10 cellular contexts compared by ENCODE assay signal in the genomic region with DNA sequence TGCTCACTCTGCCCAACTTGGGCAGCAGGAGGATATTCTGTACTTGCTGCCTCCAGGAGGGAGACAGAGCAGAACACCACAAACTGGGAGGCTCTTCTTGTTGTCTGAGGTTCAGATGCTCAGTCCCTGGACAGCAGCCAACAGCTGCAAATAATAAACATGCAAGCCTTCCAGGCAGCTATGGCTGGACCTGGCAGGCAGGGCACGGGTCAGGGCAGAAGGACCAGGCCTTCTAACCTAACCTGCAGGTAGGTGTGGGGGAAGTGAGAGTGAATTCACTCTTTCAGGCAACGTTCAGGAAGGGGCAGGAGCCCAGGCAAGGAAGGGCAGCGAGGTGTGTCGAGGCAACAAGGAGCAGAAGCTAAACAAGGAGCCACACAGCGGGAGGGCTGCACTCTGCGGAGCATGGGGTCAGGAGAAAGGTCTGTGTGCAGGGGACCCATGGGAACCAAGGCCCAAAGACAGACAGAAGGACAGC. TPM values are rescaled to one million over a fixed set of nuclear protein-coding genes. Genes with fewer than 3 reads are reported as not detected.
DNase-seq lines count a peak whose midpoint lies in the region; ATAC-seq, FAIRE-seq and TF ChIP-seq lines count a peak whose summit lies in the region.
"Had no signal": no experiment of that assay in that cellular context is flagged by ENCODE, and none has a peak within 500 bp of the region (broad histone marks: within the 10 kb centered on the region; RNA-seq: fewer than 3 reads in every experiment).

No MANE protein-coding gene starts in this region.

- no peak for TF ChIP-seq POLR2A in H54 (IDR thresholded peaks at IDR 0.05; ENCODE audit: low read depth, low read length)

- WGBS in SK-N-SH (ENCODE audit: low lambda C conversion rate): 59% methylated on average over 6 of the region's 6 CpGs

- DNase-seq in AG08396 (ENCODE audit: low spot score) (peak; percentile 60), H54 (ENCODE audit: insufficient read length, low spot score) (peak; percentile 29), SK-N-SH (peak; percentile 88), kidney glomerular epithelial cell (lab: John Stamatoyannopoulos, UW) (peak; percentile 18), GM10248 (ENCODE audit: extremely low spot score) (no peak), ureter (ENCODE audit: low spot score) (no peak), NCI-H1436 treated with DMSO at 0.1 percent for 48 hours (lab: John Stamatoyannopoulos, UW) (no peak)

- POLR2A ChIA-PET in SK-N-SH (lab: Yijun Ruan, JAX) (no interaction called here), GM10248 (lab: Yijun Ruan, JAX) (no interaction called here)

- H3K4me1 ChIP-seq in SK-N-SH (ENCODE audit: control insufficient read depth in 1 of 2, insufficient read depth in 2 of 2, low read depth in 1 of 2, low read length in 1 of 2): peaks cover 22 to 52% of the 10 kb centered on the region in 2 experiments

- H3K9ac ChIP-seq in SK-N-SH: no peak overlapping the region

- no peak for TF ChIP-seq CTCF in SK-N-SH (IDR thresholded peaks at IDR 0.05)
- TF ChIP-seq CTCF in GM10248 (IDR thresholded peaks at IDR 0.05; ENCODE audit: control extremely low read depth, extremely low read depth, low read depth, missing control alignments): no peak

- H3K4me3 ChIP-seq in SK-N-SH (ENCODE audit: low read depth in 2 of 2, low read length in 1 of 2): no peak overlapping the region
- H3K4me3 ChIP-seq: lung had no signal

- H3F3A ChIP-seq in SK-N-SH (replicated peaks; ENCODE audit: insufficient read depth): no peaks in the 10 kb centered on the region

- peaks cover 0 to 3% of the 10 kb centered on the region in 2 experiments for H3K36me3 ChIP-seq in SK-N-SH (replicated peaks in 1 of 2; ENCODE audit: control insufficient read depth in 1 of 2, insufficient read depth in 2 of 2, low read length in 1 of 2)

- no peaks in the 10 kb centered on the region for H3K9me2 ChIP-seq in SK-N-SH

- H4K20me1 ChIP-seq in SK-N-SH (ENCODE audit: insufficient read depth): peaks cover 33% of the 10 kb centered on the region; the same call in 1 of the 2 replicates

- peaks cover 34% of the 10 kb centered on the region for H3K79me2 ChIP-seq in SK-N-SH (ENCODE audit: insufficient read depth)

- TF ChIP-seq EP300 in SK-N-SH (IDR thresholded peaks at IDR 0.05; ENCODE audit: borderline replicate concordance in 1 of 2, low read depth in 1 of 2, low read length in 1 of 2): peak in 1 of 2 experiments; percentile 68; a peak in 2 of 4 replicates

- H3K9me3 ChIP-seq in SK-N-SH: no peaks in the 10 kb centered on the region

- TF ChIP-seq RAD21 in SK-N-SH (IDR thresholded peaks at IDR 0.05; ENCODE audit: low read length): peak; percentile 36; the same call in 1 of the 2 replicates

- FAIRE-seq in H54 (lab: Jason Lieb, UNC): no peak

- H3K27me3 ChIP-seq in SK-N-SH (ENCODE audit: insufficient read depth): no peaks in the 10 kb centered on the region

- no peak for ATAC-seq in HG02763 (IDR thresholded peaks at IDR 0.05; ENCODE audit: unreplicated experiment)

- peak overlapping the region; percentile 11 to 85; a peak in 3 of 4 replicates for H3K27ac ChIP-seq in SK-N-SH (ENCODE audit: low read depth in 2 of 2, low read length in 1 of 2)
- H3K27ac ChIP-seq: HL-60 had no signal

- H2AFZ ChIP-seq in SK-N-SH (ENCODE audit: low read depth): no peak overlapping the region

- H3K4me2 ChIP-seq in SK-N-SH: no peak overlapping the region; the same call in 1 of the 2 replicates

- CTCF ChIA-PET in SK-N-SH (lab: Yijun Ruan, JAX) (interaction anchor here (1.0 to 1.8 kb wide), 4 partner anchors 9 to 22 kb away, joined by 3 to 7 read pairs (median 4); no protein-coding TSS in a partner anchor), GM10248 (lab: Yijun Ruan, JAX) (interaction anchor here (0.8 to 2.7 kb wide), 2 partner anchors 8 to 13 kb away, joined by 3 to 8 read pairs; no protein-coding TSS in a partner anchor)

TF ChIP-seq in SK-N-SH, 30 proteins besides CTCF, POLR2A, EP300 and RAD21 (continues in another document):
- TF ChIP-seq CHD2 (IDR thresholded peaks at IDR 0.05; ENCODE audit: low read length, partially characterized antibody) (peak; percentile 73), TCF12 (IDR thresholded peaks at IDR 0.05) (peak; percentile 80), FOXM1 (IDR thresholded peaks at IDR 0.05; ENCODE audit: low read depth) (no peak), ELF1 (IDR thresholded peaks at IDR 0.05) (no peak), GATA2 (CRISPR knock-in tag; IDR thresholded peaks at IDR 0.05) (no peak), MEF2A (IDR thresholded peaks at IDR 0.05; ENCODE audit: borderline replicate concordance, low read depth) (no peak), FOSL2 (IDR thresholded peaks at IDR 0.05; ENCODE audit: borderline replicate concordance, low read depth) (no peak), RCOR1 (IDR thresholded peaks at IDR 0.05; ENCODE audit: low read length) (peak; percentile 71; the same call in 1 of the 2 replicates), MXI1 (IDR thresholded peaks at IDR 0.05; ENCODE audit: low read depth, low read length) (no peak; the same call in 1 of the 2 replicates), NFIC (IDR thresholded peaks at IDR 0.05; ENCODE audit: borderline replicate concordance) (peak; percentile 81), YY1 (IDR thresholded peaks at IDR 0.05; ENCODE audit: low read depth) (no peak), TEAD4 (IDR thresholded peaks at IDR 0.05; ENCODE audit: borderline replicate concordance, insufficient read depth) (no peak), SIN3A (IDR thresholded peaks at IDR 0.05; ENCODE audit: borderline replicate concordance, low read depth, low read length) (no peak), JUND (IDR thresholded peaks at IDR 0.05) (no peak), POLR2AphosphoS5 (IDR thresholded peaks at IDR 0.05; ENCODE audit: low read depth, low read length) (no peak), SMC3 (IDR thresholded peaks at IDR 0.05; ENCODE audit: low read depth, low read length) (no peak), EZH2phosphoT487 (IDR thresholded peaks at IDR 0.05; ENCODE audit: borderline replicate concordance, low read depth) (no peak), GABPA (IDR thresholded peaks at IDR 0.05; ENCODE audit: low read depth) (no peak)
- TF ChIP-seq, protein P1, sequence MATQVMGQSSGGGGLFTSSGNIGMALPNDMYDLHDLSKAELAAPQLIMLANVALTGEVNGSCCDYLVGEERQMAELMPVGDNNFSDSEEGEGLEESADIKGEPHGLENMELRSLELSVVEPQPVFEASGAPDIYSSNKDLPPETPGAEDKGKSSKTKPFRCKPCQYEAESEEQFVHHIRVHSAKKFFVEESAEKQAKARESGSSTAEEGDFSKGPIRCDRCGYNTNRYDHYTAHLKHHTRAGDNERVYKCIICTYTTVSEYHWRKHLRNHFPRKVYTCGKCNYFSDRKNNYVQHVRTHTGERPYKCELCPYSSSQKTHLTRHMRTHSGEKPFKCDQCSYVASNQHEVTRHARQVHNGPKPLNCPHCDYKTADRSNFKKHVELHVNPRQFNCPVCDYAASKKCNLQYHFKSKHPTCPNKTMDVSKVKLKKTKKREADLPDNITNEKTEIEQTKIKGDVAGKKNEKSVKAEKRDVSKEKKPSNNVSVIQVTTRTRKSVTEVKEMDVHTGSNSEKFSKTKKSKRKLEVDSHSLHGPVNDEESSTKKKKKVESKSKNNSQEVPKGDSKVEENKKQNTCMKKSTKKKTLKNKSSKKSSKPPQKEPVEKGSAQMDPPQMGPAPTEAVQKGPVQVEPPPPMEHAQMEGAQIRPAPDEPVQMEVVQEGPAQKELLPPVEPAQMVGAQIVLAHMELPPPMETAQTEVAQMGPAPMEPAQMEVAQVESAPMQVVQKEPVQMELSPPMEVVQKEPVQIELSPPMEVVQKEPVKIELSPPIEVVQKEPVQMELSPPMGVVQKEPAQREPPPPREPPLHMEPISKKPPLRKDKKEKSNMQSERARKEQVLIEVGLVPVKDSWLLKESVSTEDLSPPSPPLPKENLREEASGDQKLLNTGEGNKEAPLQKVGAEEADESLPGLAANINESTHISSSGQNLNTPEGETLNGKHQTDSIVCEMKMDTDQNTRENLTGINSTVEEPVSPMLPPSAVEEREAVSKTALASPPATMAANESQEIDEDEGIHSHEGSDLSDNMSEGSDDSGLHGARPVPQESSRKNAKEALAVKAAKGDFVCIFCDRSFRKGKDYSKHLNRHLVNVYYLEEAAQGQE (IDR thresholded peaks at IDR 0.05; ENCODE audit: low read depth, low read length): peak; percentile 79; the same call in 1 of the 2 replicates
- TF ChIP-seq, protein P2, sequence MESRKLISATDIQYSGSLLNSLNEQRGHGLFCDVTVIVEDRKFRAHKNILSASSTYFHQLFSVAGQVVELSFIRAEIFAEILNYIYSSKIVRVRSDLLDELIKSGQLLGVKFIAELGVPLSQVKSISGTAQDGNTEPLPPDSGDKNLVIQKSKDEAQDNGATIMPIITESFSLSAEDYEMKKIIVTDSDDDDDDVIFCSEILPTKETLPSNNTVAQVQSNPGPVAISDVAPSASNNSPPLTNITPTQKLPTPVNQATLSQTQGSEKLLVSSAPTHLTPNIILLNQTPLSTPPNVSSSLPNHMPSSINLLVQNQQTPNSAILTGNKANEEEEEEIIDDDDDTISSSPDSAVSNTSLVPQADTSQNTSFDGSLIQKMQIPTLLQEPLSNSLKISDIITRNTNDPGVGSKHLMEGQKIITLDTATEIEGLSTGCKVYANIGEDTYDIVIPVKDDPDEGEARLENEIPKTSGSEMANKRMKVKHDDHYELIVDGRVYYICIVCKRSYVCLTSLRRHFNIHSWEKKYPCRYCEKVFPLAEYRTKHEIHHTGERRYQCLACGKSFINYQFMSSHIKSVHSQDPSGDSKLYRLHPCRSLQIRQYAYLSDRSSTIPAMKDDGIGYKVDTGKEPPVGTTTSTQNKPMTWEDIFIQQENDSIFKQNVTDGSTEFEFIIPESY (IDR thresholded peaks at IDR 0.05; ENCODE audit: borderline replicate concordance, low read depth): no peak
- TF ChIP-seq, protein P3, sequence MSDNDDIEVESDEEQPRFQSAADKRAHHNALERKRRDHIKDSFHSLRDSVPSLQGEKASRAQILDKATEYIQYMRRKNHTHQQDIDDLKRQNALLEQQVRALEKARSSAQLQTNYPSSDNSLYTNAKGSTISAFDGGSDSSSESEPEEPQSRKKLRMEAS (IDR thresholded peaks at IDR 0.05; ENCODE audit: low read depth): no peak

RNA-seq across cellular contexts. Expression of a gene that starts 31.5 kb away (rescaled TPM):
- 22.5 and 23.9 TPM in 2 replicates for polyA plus RNA-seq in SK-N-SH (2012; rRNA removed)
- polyA plus RNA-seq in SK-N-SH (2012; cell fraction: cytosol; rRNA removed): 13.1 and 17.3 TPM in 2 replicates
- polyA plus RNA-seq in SK-N-SH (2012; cell fraction: nucleus; rRNA removed): 92.5 and 116 TPM in 2 replicates
- 11.3 TPM for total RNA-seq in ureter

Comparison
In these comparisons a context has a peak if more than half of its experiments do, and no peak if none do; other contexts are left out.
1. DNase-seq: peak in AG08396 (single experiment), H54 (single experiment), SK-N-SH (single experiment) and kidney glomerular epithelial cell (single experiment); none in GM10248 (single experiment), ureter (single experiment) and NCI-H1436 treated with DMSO at 0.1 percent for 48 hours (single experiment).